In the genomic region with DNA sequence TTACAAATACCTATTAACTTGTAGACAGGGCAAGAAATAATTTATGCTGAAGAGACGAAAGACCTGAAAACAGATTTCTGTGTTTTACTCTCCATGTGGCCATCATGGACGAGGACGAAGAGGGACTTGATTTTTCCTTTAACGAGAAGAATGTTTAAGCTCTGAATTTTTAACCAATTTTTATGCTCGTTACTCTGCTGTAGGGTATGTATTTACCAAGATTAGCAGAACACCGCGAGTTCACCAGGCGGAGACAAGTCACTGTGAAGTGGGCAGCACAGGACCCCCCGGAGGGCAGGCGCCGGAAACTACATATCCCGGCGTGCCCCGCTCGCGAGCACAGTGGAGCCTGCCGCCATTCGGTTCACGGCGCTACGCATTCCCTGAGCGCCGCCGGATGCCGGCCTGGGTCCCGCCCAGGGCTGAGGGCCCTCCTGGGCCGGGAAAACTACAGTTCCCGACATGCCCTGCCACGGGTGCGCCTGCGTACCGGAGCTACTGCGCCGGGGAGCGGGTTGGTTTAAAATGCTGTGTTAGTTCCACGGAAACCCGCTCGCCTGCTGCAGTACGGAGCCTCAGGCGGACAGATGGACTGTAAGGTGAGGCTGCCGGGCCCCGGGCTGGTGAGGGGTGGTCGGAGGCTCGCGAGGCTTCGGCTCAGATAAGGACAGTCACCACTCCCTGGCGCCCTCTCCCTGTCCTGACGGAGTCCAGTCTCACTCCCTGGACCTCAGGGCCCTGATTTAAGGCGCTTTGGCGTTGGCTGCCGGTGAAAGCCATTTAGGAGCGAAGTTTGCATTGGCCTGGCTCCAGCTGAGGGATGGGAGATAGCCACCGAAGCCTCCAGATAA, we compare ENCODE assay signal across 8 cellular contexts. TPM values are rescaled to one million over a fixed set of nuclear protein-coding genes. Genes with fewer than 3 reads are reported as not detected.
A peak's percentile ranks its signal among the peaks of the same experiment; 100 is the strongest.
DNase-seq lines count a peak whose midpoint lies in the region; ATAC-seq and FAIRE-seq lines count a peak whose summit lies in the region.

Gene CCDC150 (plus strand): TSS at position 536 of the 851 bp plus-strand sequence. CDS start 52 bp downstream, at position 588.

- 10 to 21% methylated on average over 17 to 44 of the region's 53 CpGs for WGBS in mesodermal cell (ENCODE audit: insufficient coverage in 2 of 2), 2 experiments

- DNase-seq in D341Med (ENCODE audit: low spot score) (peak; percentile 97), HUDEP-2 (lab: John Stamatoyannopoulos, UW; ENCODE audit: unreplicated experiment in 76 of 76) (peak in 75 of 76 experiments; percentile 22 to 95 (median 87)), NT2/D1 (ENCODE audit: low read depth, low spot score) (peak; percentile 92)
- DNase-seq in activated CD8-positive, alpha-beta memory T cell treated with anti-CD3 and anti-CD28 coated beads, Interleukin-2, amount 50 U/mL, for 1 hour (ENCODE audit: extremely low read depth), result peak; percentile 66
- DNase-seq in stimulated activated CD8-positive, alpha-beta memory T cell treated with anti-CD3 and anti-CD28 coated beads, Interleukin-15, amount 100 ng/mL, for 24 hours (ENCODE audit: low read depth), result peak; percentile 79

- H3K4me3 ChIP-seq in NT2/D1 (ENCODE audit: insufficient read length, low read depth) (peak within 1 kb of the TSS; percentile 86), mesodermal cell (ENCODE audit: extremely low read depth, insufficient read depth, low read length, poor library complexity, severe bottlenecking) (peak within 1 kb of the TSS; percentile 76)

- H3K9me3 ChIP-seq in NT2/D1 (ENCODE audit: insufficient read depth, low read length), result no peaks in the 10 kb centered on the region
- H3K9me3 ChIP-seq in mesodermal cell (ENCODE audit: control insufficient read depth, low read length), result peaks cover 3% of the 10 kb centered on the region

- H3K9ac ChIP-seq in NT2/D1 (ENCODE audit: insufficient read length, low read depth), result peak within 1 kb of the TSS; percentile 88

- peaks cover 5% of the 10 kb centered on the region for H3K36me3 ChIP-seq in NT2/D1 (ENCODE audit: insufficient read depth, insufficient read length, low read length)
- peaks cover 5% of the 10 kb centered on the region for H3K36me3 ChIP-seq in mesodermal cell (ENCODE audit: control insufficient read depth, insufficient read depth, low read length)

- peak; percentile 72 for FAIRE-seq in endometrium (lab: Jason Lieb, UNC)

- H3K4me1 ChIP-seq in NT2/D1 (ENCODE audit: insufficient read depth, insufficient read length), result no peaks in the 10 kb centered on the region
- no peaks in the 10 kb centered on the region for H3K4me1 ChIP-seq in mesodermal cell (ENCODE audit: control insufficient read depth, insufficient read depth, low read length, poor library complexity, severe bottlenecking)

- no peaks in the 10 kb centered on the region for H3K27me3 ChIP-seq in NT2/D1 (ENCODE audit: insufficient read depth, insufficient read length)

- peak; percentile 100 for ATAC-seq in GM21390 (IDR thresholded peaks at IDR 0.05; ENCODE audit: unreplicated experiment)

- peak within 1 kb of the TSS; percentile 89 for H3K27ac ChIP-seq in mesodermal cell (ENCODE audit: low read depth, low read length, severe bottlenecking)

RNA-seq across cellular contexts. Expression of gene CCDC150, which starts in this region (rescaled TPM):
- polyA plus RNA-seq in mesodermal cell (2013, experiment 1 of 2), result 14.9 TPM
- polyA plus RNA-seq in mesodermal cell (2013, experiment 2 of 2), result 17.1 TPM

Comparison
In these comparisons a context has a peak if more than half of its experiments do, and no peak if none do; other contexts are left out.
1. Peak in every context shown above with its lines: DNase-seq, ATAC-seq, H3K4me3 ChIP-seq and H3K27ac ChIP-seq.